ENCODE assay signal across 13 cellular contexts in genomic region chr17:75908201-75908600, GRCh38. TPM values are rescaled to one million over a fixed set of nuclear protein-coding genes. Genes with fewer than 3 reads are reported as not detected.
DNase-seq lines count a peak whose midpoint lies in the region; ATAC-seq, FAIRE-seq and TF ChIP-seq lines count a peak whose summit lies in the region.
"Had no signal": no experiment of that assay in that cellular context is flagged by ENCODE, and none has a peak within 500 bp of the region (broad histone marks: within the 10 kb centered on the region; RNA-seq: fewer than 3 reads in every experiment).

No MANE protein-coding gene starts in this region.

- H3K27me3 Mint-ChIP-seq in MCF 10A (ENCODE audit: insufficient read depth, unreplicated experiment) = no peaks in the 10 kb centered on the region

- intact Hi-C loops in breast epithelium (cut with DNase I; ENCODE audit: low total_unique reads) (no loop called here), MCF 10A (cut with micrococcal nuclease) (loop anchor here (5.0 kb wide), 1 partner anchor 274 kb away; no protein-coding TSS in a partner anchor), left ventricle myocardium superior (cut with micrococcal nuclease) (loop anchor here (10.0 kb wide), 1 partner anchor 97 kb away; the partner anchor contains the start of gene CDK3), upper lobe of right lung (cut with DNase I) (loop anchor here (5.0 kb wide), 1 partner anchor 99 kb away; no protein-coding TSS in a partner anchor)

- H3K36me3 Mint-ChIP-seq in MCF 10A (ENCODE audit: insufficient read depth, unreplicated experiment) = peaks cover 13% of the 10 kb centered on the region

- TF ChIP-seq CTCF in breast epithelium (IDR thresholded peaks at IDR 0.05) = no peak
- TF ChIP-seq CTCF in MCF 10A (IDR thresholded peaks at IDR 0.05; ENCODE audit: unreplicated experiment) = no peak
- TF ChIP-seq CTCF in upper lobe of right lung (IDR thresholded peaks at IDR 0.05) = no peak

- no peak overlapping the region for H3K27ac Mint-ChIP-seq in MCF 10A (ENCODE audit: low read depth, unreplicated experiment)
- H3K27ac Mint-ChIP-seq: endodermal cell had no signal

- peak in 1 of 2 donors; percentile 66 for DNase-seq in breast epithelium (ENCODE audit: low spot score in 2 of 2)
- no peak for DNase-seq in MCF 10A (ENCODE audit: unreplicated experiment)
- DNase-seq in NCI-H510A (lab: John Stamatoyannopoulos, UW) = peak; percentile 49
- peak; percentile 87 for DNase-seq in left ventricle myocardium superior
- DNase-seq in upper lobe of right lung = peak; percentile 82
- no peak for DNase-seq in GM12891 (ENCODE audit: insufficient read length, low spot score)
- no peak for DNase-seq in NCI-H146 treated with DMSO at 0.1 percent for 48 hours (lab: John Stamatoyannopoulos, UW; ENCODE audit: unreplicated experiment)
- DNase-seq: EL, endodermal cell, left colon, NCI-H2171 had no signal

- peaks cover 22% of the 10 kb centered on the region for H3K4me1 Mint-ChIP-seq in MCF 10A (ENCODE audit: insufficient read depth, unreplicated experiment)
- H3K4me1 Mint-ChIP-seq: endodermal cell had no signal

- no peak overlapping the region for H3K4me3 Mint-ChIP-seq in MCF 10A (ENCODE audit: unreplicated experiment)
- H3K4me3 Mint-ChIP-seq: endodermal cell had no signal

- H3K9me3 ChIP-seq in breast epithelium = no peaks in the 10 kb centered on the region
- H3K9me3 ChIP-seq in upper lobe of right lung = no peaks in the 10 kb centered on the region
- H3K9me3 ChIP-seq: SJSA1 had no signal

- no peak overlapping the region for H3K4me3 ChIP-seq in breast epithelium
- no peak overlapping the region for H3K4me3 ChIP-seq in upper lobe of right lung
- H3K4me3 ChIP-seq: SJSA1 had no signal

- no peak for FAIRE-seq in GM12891 (lab: Jason Lieb, UNC)

- no peaks in the 10 kb centered on the region for H3K27me3 ChIP-seq in breast epithelium
- no peaks in the 10 kb centered on the region for H3K27me3 ChIP-seq in upper lobe of right lung
- H3K27me3 ChIP-seq: SJSA1 had no signal

- ATAC-seq in left ventricle myocardium superior (peak; percentile 71), upper lobe of right lung (peak; percentile 58), GM19351 (IDR thresholded peaks at IDR 0.05; ENCODE audit: unreplicated experiment) (no peak)
- ATAC-seq: left colon had no signal

- CTCF ChIA-PET in MCF 10A (lab: Yijun Ruan, JAX) = no interaction called here

- BruUV-seq in MCF 10A (replicated peaks; lab: Mats Ljungman, UMichigan) = no TSS peak

- H3K36me3 ChIP-seq in breast epithelium (no peaks in the 10 kb centered on the region), upper lobe of right lung (no peaks in the 10 kb centered on the region)

- H3K27ac ChIP-seq in breast epithelium = peak overlapping the region; percentile 4 to 10
- peak overlapping the region; percentile 17 for H3K27ac ChIP-seq in upper lobe of right lung
- H3K27ac ChIP-seq: SJSA1 had no signal

- TF ChIP-seq POLR2A in breast epithelium (IDR thresholded peaks at IDR 0.05) = no peak
- no peak for TF ChIP-seq POLR2A in GM12891 (IDR thresholded peaks at IDR 0.05; ENCODE audit: low read depth, low read length)

- POLR2A ChIA-PET in MCF 10A (lab: Yijun Ruan, JAX) = interaction anchor here (0.8 to 1.6 kb wide), 4 partner anchors 9 to 12 kb away, joined by 3 to 4 read pairs (median 4); no protein-coding TSS in a partner anchor

- H3K4me1 ChIP-seq in breast epithelium (peaks cover 0 to 13% of the 10 kb centered on the region in 2 donors), upper lobe of right lung (peaks cover 18% of the 10 kb centered on the region)

- H3K9me3 Mint-ChIP-seq in MCF 10A (ENCODE audit: unreplicated experiment) = no peaks in the 10 kb centered on the region
- H3K9me3 Mint-ChIP-seq: endodermal cell had no signal

TF ChIP-seq in GM12891, 5 proteins besides CTCF, POLR2A, EP300 and RAD21:
- TF ChIP-seq PAX5 (IDR thresholded peaks at IDR 0.05; ENCODE audit: insufficient read depth, low read length, severe bottlenecking) = no peak
TF ChIP-seq in GM12891: peak in this region for 0.

RNA-seq across cellular contexts. Expression of gene MRPL38, which starts 3.5 kb away (rescaled TPM):
- total RNA-seq in breast epithelium (10 to 100 TPM; 29.4 to 39.0 (median 36.6) TPM), MCF 10A (2022) (97.9 and 111 TPM in 2 replicates), left ventricle myocardium superior (124 TPM), upper lobe of right lung (85.5 TPM)
- polyA plus RNA-seq in GM12891 (2012; ENCODE audit: low read depth, missing spikeins) = 46.8 TPM

RNA-seq across cellular contexts. Expression of gene TRIM65, which starts 11.4 kb away (rescaled TPM):
- total RNA-seq in breast epithelium = 10 to 100 TPM; 16.7 to 28.8 (median 23.3) TPM
- total RNA-seq in MCF 10A (2022) = 15.9 and 17.4 TPM in 2 replicates
- total RNA-seq in left ventricle myocardium superior = 11.4 TPM
- total RNA-seq in upper lobe of right lung = 28.7 TPM
- polyA plus RNA-seq in GM12891 (2012; ENCODE audit: low read depth, missing spikeins) = 7.0 TPM

RNA-seq across cellular contexts. Expression of gene TRIM47, which starts 29.8 kb away (rescaled TPM):
- total RNA-seq in breast epithelium = 10 to 100 TPM; 15.4 to 26.1 (median 23.3) TPM
- total RNA-seq in MCF 10A (2022) = 23.6 and 25.7 TPM in 2 replicates
- total RNA-seq in left ventricle myocardium superior = 24.4 TPM
- 31.0 TPM for total RNA-seq in upper lobe of right lung
- polyA plus RNA-seq in GM12891 (2012; ENCODE audit: low read depth, missing spikeins) = 1.0 TPM

RNA-seq across cellular contexts. Expression of gene FBF1, which starts 32.6 kb away (rescaled TPM):
- total RNA-seq in breast epithelium (10 to 100 TPM in 2 of 3 donors, 1 to 10 TPM in 1; 7.7 to 18.7 (median 17.7) TPM), MCF 10A (2022) (14.0 and 18.8 TPM in 2 replicates), left ventricle myocardium superior (4.2 TPM), upper lobe of right lung (11.3 TPM)
- polyA plus RNA-seq in GM12891 (2012; ENCODE audit: low read depth, missing spikeins) = 8.6 TPM

RNA-seq across cellular contexts. Expression of gene WBP2, which starts 53.1 kb away (rescaled TPM):
- total RNA-seq in breast epithelium (10 to 100 TPM; 44.9 to 63.2 (median 62.9) TPM), MCF 10A (2022) (55.7 and 97.9 TPM in 2 replicates), left ventricle myocardium superior (152 TPM), upper lobe of right lung (156 TPM)
- 60.5 TPM for polyA plus RNA-seq in GM12891 (2012; ENCODE audit: low read depth, missing spikeins)

Comparison
In these comparisons a context has a peak if more than half of its experiments do, and no peak if none do; other contexts are left out.
1. DNase-seq: peak in NCI-H510A (single experiment), left ventricle myocardium superior (single experiment) and upper lobe of right lung (single experiment); none in MCF 10A (single experiment), GM12891 (single experiment) and NCI-H146 treated with DMSO at 0.1 percent for 48 hours (single experiment).